Comparison of ENCODE assay signal across 24 cellular contexts in the genomic region with DNA sequence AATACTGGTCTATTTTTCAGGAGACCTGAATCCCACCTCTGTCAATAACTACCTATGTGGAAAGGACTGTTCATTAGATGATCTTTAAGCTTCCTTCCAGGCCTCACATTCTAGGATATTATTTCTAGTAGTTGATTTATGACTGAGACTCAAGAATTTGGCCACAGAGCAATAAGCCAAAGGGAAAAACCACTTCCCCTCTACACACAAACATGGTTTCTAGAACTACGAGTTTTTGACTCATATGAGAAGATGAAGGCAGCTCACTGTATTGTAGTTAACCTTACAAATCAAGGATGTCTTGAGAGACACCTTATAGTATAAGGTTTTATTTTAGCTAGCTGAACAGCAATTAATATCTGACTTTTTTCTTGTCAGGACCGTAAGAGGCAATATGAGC. TPM values are rescaled to one million over a fixed set of nuclear protein-coding genes. Genes with fewer than 3 reads are reported as not detected.
"Had no signal": no experiment of that assay in that cellular context is flagged by ENCODE, and none has a peak within 500 bp of the region (broad histone marks: within the 10 kb centered on the region; RNA-seq: fewer than 3 reads in every experiment).

No MANE protein-coding gene starts in this region.

- H3K27ac Mint-ChIP-seq: activated CD4-positive, alpha-beta T cell treated with anti-CD3 and anti-CD28 coated beads, Interleukin-2, amount 10 ng/mL, durations not matched to agents 7 days and 5 days; activated CD8-positive, alpha-beta T cell treated with anti-CD3 and anti-CD28 coated beads, Interleukin-2, amount 10 ng/mL, durations not matched to agents 7 days and 5 days; activated naive CD4-positive, alpha-beta T cell treated with anti-CD3 and anti-CD28 coated beads for 36 hours; dendritic cell treated with granulocyte-macrophage colony-stimulating factor and Interleukin-4, amounts not matched to agents 40 ng/mL and 50 ng/mL, for 4 days; progenitor cell of endocrine pancreas; stimulated activated naive CD8-positive, alpha-beta T cell treated with anti-CD3 and anti-CD28 coated beads, Interleukin-15, Interleukin-2, amounts not matched to agents 100 ng/mL and 50 ng/mL, for 24 hours had no signal

- DNase-seq: activated CD4-positive, alpha-beta T cell treated with anti-CD3 and anti-CD28 coated beads, Interleukin-2, amount 10 ng/mL, durations not matched to agents 7 days and 5 days; activated CD8-positive, alpha-beta T cell treated with anti-CD3 and anti-CD28 coated beads, Interleukin-2, amount 10 ng/mL, durations not matched to agents 7 days and 5 days; activated naive CD4-positive, alpha-beta T cell treated with anti-CD3 and anti-CD28 coated beads for 36 hours; activated T-cell treated with anti-CD3 and anti-CD28 coated beads, Interleukin-2, amount 50 U/mL, for 4 hours; anterior cingulate cortex; effector memory CD4-positive, alpha-beta T cell; heart left ventricle; kidney glomerular epithelial cell; left ventricle myocardium superior; stimulated activated CD4-positive, alpha-beta T cell treated with anti-CD3 and anti-CD28 coated beads, Interleukin-2, amount 100 ng/mL, for 24 hours; T1000; transverse colon; uterus had no signal

- ATAC-seq: activated CD4-positive, CD25-positive, alpha-beta regulatory T cell treated with anti-CD3 and anti-CD28 coated beads, Interleukin-2, amount 50 U/mL, for 24 hours; activated CD8-positive, alpha-beta T cell treated with anti-CD3 and anti-CD28 coated beads, Interleukin-2, amount 10 ng/mL, durations not matched to agents 7 days and 5 days; activated T-cell treated with anti-CD3 and anti-CD28 coated beads, Interleukin-2, amount 50 U/mL, for 4 hours; gastroesophageal sphincter; heart left ventricle; left ventricle myocardium superior had no signal

- H3K4me3 Mint-ChIP-seq: activated CD4-positive, alpha-beta T cell treated with anti-CD3 and anti-CD28 coated beads, Interleukin-2, amount 10 ng/mL, durations not matched to agents 7 days and 5 days; activated CD8-positive, alpha-beta T cell treated with anti-CD3 and anti-CD28 coated beads, Interleukin-2, amount 10 ng/mL, durations not matched to agents 7 days and 5 days; activated naive CD4-positive, alpha-beta T cell treated with anti-CD3 and anti-CD28 coated beads for 36 hours; activated T-cell treated with anti-CD3 and anti-CD28 coated beads, Interleukin-2, amount 50 U/mL, for 4 hours; dendritic cell treated with granulocyte-macrophage colony-stimulating factor and Interleukin-4, amounts not matched to agents 40 ng/mL and 50 ng/mL, for 4 days; stimulated activated naive CD8-positive, alpha-beta T cell treated with anti-CD3 and anti-CD28 coated beads, Interleukin-15, Interleukin-2, amounts not matched to agents 100 ng/mL and 50 ng/mL, for 24 hours had no signal

- H3K4me3 ChIP-seq: gastroesophageal sphincter, heart left ventricle, right atrium auricular region, suprapubic skin, transverse colon, uterus had no signal

- H3K9me3 ChIP-seq: gastroesophageal sphincter, right atrium auricular region, suprapubic skin, transverse colon, uterus had no signal

- H3K9me3 Mint-ChIP-seq: activated CD4-positive, alpha-beta T cell treated with anti-CD3 and anti-CD28 coated beads, Interleukin-2, amount 10 ng/mL, durations not matched to agents 7 days and 5 days; activated naive CD4-positive, alpha-beta T cell treated with anti-CD3 and anti-CD28 coated beads for 36 hours; activated T-cell treated with anti-CD3 and anti-CD28 coated beads, Interleukin-2, amount 50 U/mL, for 4 hours; dendritic cell treated with granulocyte-macrophage colony-stimulating factor and Interleukin-4, amounts not matched to agents 40 ng/mL and 50 ng/mL, for 4 days; stimulated activated naive CD8-positive, alpha-beta T cell treated with anti-CD3 and anti-CD28 coated beads, Interleukin-15, Interleukin-2, amounts not matched to agents 100 ng/mL and 50 ng/mL, for 24 hours had no signal

- H3K27me3 ChIP-seq: gastroesophageal sphincter, right atrium auricular region, suprapubic skin, transverse colon, uterus had no signal

- H3K27me3 Mint-ChIP-seq: activated CD4-positive, alpha-beta T cell treated with anti-CD3 and anti-CD28 coated beads, Interleukin-2, amount 10 ng/mL, durations not matched to agents 7 days and 5 days; dendritic cell treated with granulocyte-macrophage colony-stimulating factor and Interleukin-4, amounts not matched to agents 40 ng/mL and 50 ng/mL, for 4 days; progenitor cell of endocrine pancreas; stimulated activated naive CD8-positive, alpha-beta T cell treated with anti-CD3 and anti-CD28 coated beads, Interleukin-15, Interleukin-2, amounts not matched to agents 100 ng/mL and 50 ng/mL, for 24 hours had no signal

- H3K4me1 ChIP-seq: gastroesophageal sphincter, heart left ventricle, right atrium auricular region, suprapubic skin, transverse colon, uterus had no signal

- H3K27ac ChIP-seq: gastroesophageal sphincter, heart left ventricle, right atrium auricular region, suprapubic skin, transverse colon, uterus had no signal

- H3K36me3 ChIP-seq: gastroesophageal sphincter, heart left ventricle, right atrium auricular region, suprapubic skin, transverse colon, uterus had no signal

RNA-seq across cellular contexts. Expression of gene GDPD2, which starts 36.9 kb away (rescaled TPM):
- total RNA-seq: activated naive CD4-positive, alpha-beta T cell treated with anti-CD3 and anti-CD28 coated beads for 36 hours; activated T-cell treated with anti-CD3 and anti-CD28 coated beads, Interleukin-2, amount 50 U/mL, for 4 hours; chondrocyte; heart left ventricle; left ventricle myocardium superior; mononuclear cell; omental fat pad; right atrium auricular region; skeletal muscle tissue had no signal
